Comparison of ENCODE assay signal across 10 cellular contexts in genomic region chr19:38047641-38048040, GRCh38.
DNase-seq lines count a peak whose midpoint lies in the region; ATAC-seq and TF ChIP-seq lines count a peak whose summit lies in the region.
"Had no signal": no experiment of that assay in that cellular context is flagged by ENCODE, and none has a peak within 500 bp of the region (broad histone marks: within the 10 kb centered on the region; RNA-seq: fewer than 3 reads in every experiment).

No MANE protein-coding gene starts in this region.

- no peak for TF ChIP-seq POLR2A in spleen (IDR thresholded peaks at IDR 0.05)

- H3K36me3 ChIP-seq in spleen: peaks cover 0 to 6% (median 0%) of the 10 kb centered on the region in 6 donors
- H3K36me3 ChIP-seq: SJSA1, thyroid gland had no signal

- H3K27me3 ChIP-seq in spleen (replicated peaks in 1 of 7): no peaks in the 10 kb centered on the region
- H3K27me3 ChIP-seq: SJSA1, thyroid gland had no signal

- peaks cover 12 to 71% (median 46%) of the 10 kb centered on the region in 6 donors for H3K4me1 ChIP-seq in spleen
- H3K4me1 ChIP-seq: thyroid gland had no signal

- H3K27ac ChIP-seq in spleen: peak overlapping the region; percentile 59 to 92 (median 88)
- H3K27ac ChIP-seq: thyroid gland had no signal

- peaks cover 53% of the 10 kb centered on the region for H3K4me1 Mint-ChIP-seq in activated CD4-positive, alpha-beta T cell treated with anti-CD3 and anti-CD28 coated beads, Interleukin-2, amount 10 ng/mL, durations not matched to agents 7 days and 5 days
- H3K4me1 Mint-ChIP-seq in central memory CD8-positive, alpha-beta T cell: peaks cover 39% of the 10 kb centered on the region

- peaks cover 7% of the 10 kb centered on the region for H3K9me3 Mint-ChIP-seq in activated CD4-positive, alpha-beta T cell treated with anti-CD3 and anti-CD28 coated beads, Interleukin-2, amount 10 ng/mL, durations not matched to agents 7 days and 5 days
- no peaks in the 10 kb centered on the region for H3K9me3 Mint-ChIP-seq in central memory CD8-positive, alpha-beta T cell

- peaks cover 6% of the 10 kb centered on the region for H3K36me3 Mint-ChIP-seq in activated CD4-positive, alpha-beta T cell treated with anti-CD3 and anti-CD28 coated beads, Interleukin-2, amount 10 ng/mL, durations not matched to agents 7 days and 5 days (ENCODE audit: low read depth)
- peaks cover 6% of the 10 kb centered on the region for H3K36me3 Mint-ChIP-seq in central memory CD8-positive, alpha-beta T cell (ENCODE audit: insufficient read depth)

- ATAC-seq in central memory CD8-positive, alpha-beta T cell (replicated peaks; ENCODE audit: extremely low read depth, poor library complexity, severe bottlenecking): no peak
- ATAC-seq in HG03521 (IDR thresholded peaks at IDR 0.05; ENCODE audit: unreplicated experiment) (no peak), HG02870 (IDR thresholded peaks at IDR 0.05; ENCODE audit: unreplicated experiment) (no peak)

- 64 to 72% (median 71%) methylated on average over 14 to 15 of the region's 15 CpGs for WGBS in spleen, 5 donors

- POLR2A ChIA-PET in activated CD4-positive, alpha-beta T cell treated with anti-CD3 and anti-CD28 coated beads, Interleukin-2, amount 10 ng/mL, durations not matched to agents 7 days and 5 days (lab: Charles Lee): interaction anchor here (1.6 kb wide), 1 partner anchor 141 kb away, joined by 4 read pairs; the partner anchor contains the start of genes SIPA1L3 and WDR87

- peak overlapping the region in 1 of 8 donors; percentile 59 for H3K4me3 ChIP-seq in spleen
- H3K4me3 ChIP-seq: SJSA1, thyroid gland had no signal

- peak overlapping the region; percentile 96 for H3K27ac Mint-ChIP-seq in activated CD4-positive, alpha-beta T cell treated with anti-CD3 and anti-CD28 coated beads, Interleukin-2, amount 10 ng/mL, durations not matched to agents 7 days and 5 days
- H3K27ac Mint-ChIP-seq in central memory CD8-positive, alpha-beta T cell (ENCODE audit: low read depth): peak overlapping the region; percentile 97

- CTCF ChIA-PET in activated CD4-positive, alpha-beta T cell treated with anti-CD3 and anti-CD28 coated beads, Interleukin-2, amount 10 ng/mL, durations not matched to agents 7 days and 5 days (lab: Charles Lee): interaction anchor here (1.0 to 2.0 kb wide), 3 partner anchors 9 to 16 kb away, joined by 3 to 4 read pairs (median 4); no protein-coding TSS in a partner anchor

- intact Hi-C loops in spleen (cut with DNase I; ENCODE audit: low total_unique reads): no loop called here

- H3K27me3 Mint-ChIP-seq in activated CD4-positive, alpha-beta T cell treated with anti-CD3 and anti-CD28 coated beads, Interleukin-2, amount 10 ng/mL, durations not matched to agents 7 days and 5 days: no peaks in the 10 kb centered on the region
- no peaks in the 10 kb centered on the region for H3K27me3 Mint-ChIP-seq in central memory CD8-positive, alpha-beta T cell

- no peak for TF ChIP-seq CTCF in spleen (IDR thresholded peaks at IDR 0.05 in 8 of 11, conservative IDR thresholded peaks at IDR 0.05 in 3 of 11)

- H3K9me3 ChIP-seq in spleen: no peaks in the 10 kb centered on the region
- H3K9me3 ChIP-seq: SJSA1, thyroid gland had no signal

- DNase-seq in activated CD4-positive, alpha-beta T cell treated with anti-CD3 and anti-CD28 coated beads, Interleukin-2, amount 10 ng/mL, durations not matched to agents 7 days and 5 days: no peak
- no peak for DNase-seq in activated CD4-positive, alpha-beta T cell treated with anti-CD3 and anti-CD28 coated beads for 4 hours
- peak; percentile 50 for DNase-seq in NCI-H146 treated with DMSO at 0.1 percent for 48 hours (lab: John Stamatoyannopoulos, UW; ENCODE audit: unreplicated experiment)
- DNase-seq in central memory CD8-positive, alpha-beta T cell (ENCODE audit: low spot score in 2 of 2): no peak
- no peak for DNase-seq in spleen
- DNase-seq in C1 segment of cervical spinal cord (lab: John Stamatoyannopoulos, UW): no peak
- DNase-seq: thyroid gland had no signal

- no peak overlapping the region for H3K4me3 Mint-ChIP-seq in activated CD4-positive, alpha-beta T cell treated with anti-CD3 and anti-CD28 coated beads, Interleukin-2, amount 10 ng/mL, durations not matched to agents 7 days and 5 days
- H3K4me3 Mint-ChIP-seq in central memory CD8-positive, alpha-beta T cell: no peak overlapping the region
